ENCODE assay signal across 18 cellular contexts in the genomic region with DNA sequence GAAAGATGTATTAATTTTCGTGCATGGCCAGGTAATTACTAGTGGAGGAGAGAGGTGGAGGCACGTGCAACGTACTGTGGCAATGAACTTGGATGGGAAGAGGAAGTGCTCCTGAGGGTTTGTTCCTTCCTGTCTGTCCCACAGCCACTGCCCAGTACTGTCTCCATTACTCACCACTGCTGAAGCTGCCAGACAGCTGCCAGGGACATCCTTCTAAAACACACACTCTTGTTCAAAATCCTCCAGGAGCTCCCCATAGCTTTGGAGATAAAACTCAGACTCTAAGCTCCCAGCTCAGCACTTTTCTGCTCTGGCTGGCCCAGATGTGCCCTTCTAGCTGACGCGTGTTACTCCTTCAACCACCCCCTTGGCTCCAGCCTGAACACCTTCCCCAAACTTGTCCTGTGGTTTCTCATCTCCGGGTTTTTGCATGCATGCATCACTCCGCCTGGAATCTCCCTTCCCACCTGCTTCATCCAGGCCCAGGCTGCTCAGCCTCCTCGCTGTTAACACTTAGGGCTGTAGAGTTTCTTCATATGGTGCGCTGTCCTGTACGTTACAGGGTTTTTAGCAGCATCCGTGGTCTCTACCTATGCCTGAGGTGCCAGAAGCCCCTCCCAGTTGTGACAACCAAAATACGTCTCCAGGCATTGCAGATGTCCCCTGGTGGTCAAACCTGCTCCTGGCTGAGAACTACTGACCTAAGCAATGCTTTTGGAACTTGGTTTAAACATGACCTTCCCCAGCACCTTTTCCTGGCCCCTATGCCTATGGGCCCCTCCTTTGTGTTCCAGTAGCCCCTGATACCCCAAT.
DNase-seq lines count a peak whose midpoint lies in the region; ATAC-seq and TF ChIP-seq lines count a peak whose summit lies in the region.
"Had no signal": no experiment of that assay in that cellular context is flagged by ENCODE, and none has a peak within 500 bp of the region (broad histone marks: within the 10 kb centered on the region; RNA-seq: fewer than 3 reads in every experiment).

No MANE protein-coding gene starts in this region.

- H3K36me3 ChIP-seq in heart left ventricle (no peaks in the 10 kb centered on the region), esophagus (ENCODE audit: control insufficient read depth in 2 of 2, insufficient read depth in 2 of 2, low read length in 1 of 2) (no peaks in the 10 kb centered on the region), skeletal muscle satellite cell (ENCODE audit: insufficient read depth, low read length) (no peaks in the 10 kb centered on the region)
- H3K36me3 ChIP-seq: left ventricle myocardium inferior, neutrophil, right atrium auricular region had no signal

- H3K27ac ChIP-seq in heart left ventricle = no peak overlapping the region
- H3K27ac ChIP-seq in esophagus (ENCODE audit: low read depth in 2 of 2, low read length in 1 of 2) = peak overlapping the region; percentile 2 to 78
- H3K27ac ChIP-seq: left ventricle myocardium inferior, neutrophil, right atrium auricular region had no signal

- peaks cover 0 to 5% (median 0%) of the 10 kb centered on the region in 12 donors for H3K4me1 ChIP-seq in heart left ventricle
- H3K4me1 ChIP-seq in esophagus (ENCODE audit: control insufficient read depth in 2 of 2, insufficient read depth in 2 of 2, low read length in 1 of 2) = peaks cover 2% of the 10 kb centered on the region in 2 donors
- H3K4me1 ChIP-seq in skeletal muscle satellite cell (ENCODE audit: control insufficient read depth, insufficient read depth, low read length) = peaks cover 47% of the 10 kb centered on the region
- H3K4me1 ChIP-seq: right atrium auricular region had no signal

- H3K4me3 ChIP-seq in heart left ventricle (no peak overlapping the region), esophagus (ENCODE audit: low read depth in 1 of 2, low read length in 2 of 2) (no peak overlapping the region), skeletal muscle satellite cell (ENCODE audit: low read length) (no peak overlapping the region)
- H3K4me3 ChIP-seq: left ventricle myocardium inferior, right atrium auricular region had no signal

- H3K9me3 Mint-ChIP-seq in progenitor cell of endocrine pancreas (ENCODE audit: low read depth) = peaks cover 5% of the 10 kb centered on the region

- no peak overlapping the region for H3K4me3 Mint-ChIP-seq in progenitor cell of endocrine pancreas (ENCODE audit: low read depth)
- H3K4me3 Mint-ChIP-seq: activated naive CD8-positive, alpha-beta T cell treated with anti-CD3 and anti-CD28 coated beads, Interleukin-2, amount 10 ng/mL, durations not matched to agents 7 days and 5 days; activated T-cell treated with anti-CD3 and anti-CD28 coated beads, Interleukin-2, amount 50 U/mL, for 72 hours; CD4-positive, CD25-positive, alpha-beta regulatory T cell had no signal

- no peak overlapping the region for H3K27ac Mint-ChIP-seq in progenitor cell of endocrine pancreas
- H3K27ac Mint-ChIP-seq: activated naive CD8-positive, alpha-beta T cell treated with anti-CD3 and anti-CD28 coated beads, Interleukin-2, amount 10 ng/mL, durations not matched to agents 7 days and 5 days; activated T-cell treated with anti-CD3 and anti-CD28 coated beads, Interleukin-2, amount 50 U/mL, for 72 hours had no signal

- no peak for TF ChIP-seq POLR2A in heart left ventricle (IDR thresholded peaks at IDR 0.05)

- no peak overlapping the region for H3K9ac ChIP-seq in skeletal muscle satellite cell (ENCODE audit: low read depth, low read length)

- H3K4me1 Mint-ChIP-seq in progenitor cell of endocrine pancreas (ENCODE audit: low read depth) = no peaks in the 10 kb centered on the region
- H3K4me1 Mint-ChIP-seq: activated naive CD8-positive, alpha-beta T cell treated with anti-CD3 and anti-CD28 coated beads, Interleukin-2, amount 10 ng/mL, durations not matched to agents 7 days and 5 days; CD4-positive, CD25-positive, alpha-beta regulatory T cell had no signal

- WGBS in heart left ventricle, 4 donors = 82 to 93% (median 84%) methylated on average over 12 of the region's 12 CpGs
- 61 to 80% methylated on average over 12 of the region's 12 CpGs for WGBS in esophagus, 2 donors

- H3K9me3 ChIP-seq in heart left ventricle (peaks cover 0 to 7% (median 0%) of the 10 kb centered on the region in 12 donors), esophagus (ENCODE audit: control insufficient read depth in 2 of 2, insufficient read depth in 1 of 2, low read depth in 1 of 2, low read length in 1 of 2) (no peaks in the 10 kb centered on the region), skeletal muscle satellite cell (replicated peaks; ENCODE audit: low read length) (no peaks in the 10 kb centered on the region)
- H3K9me3 ChIP-seq: left ventricle myocardium inferior, neutrophil, right atrium auricular region had no signal

- ATAC-seq in Right ventricle myocardium superior (ENCODE audit: poor library complexity) (peak; percentile 22), heart left ventricle (no peak), HG02981 (IDR thresholded peaks at IDR 0.05; ENCODE audit: unreplicated experiment) (no peak)
- ATAC-seq: activated T-cell treated with anti-CD3 and anti-CD28 coated beads, Interleukin-2, amount 50 U/mL, for 72 hours had no signal

- peaks cover 8% of the 10 kb centered on the region for H3K36me3 Mint-ChIP-seq in progenitor cell of endocrine pancreas (ENCODE audit: insufficient read depth)
- H3K36me3 Mint-ChIP-seq: activated naive CD8-positive, alpha-beta T cell treated with anti-CD3 and anti-CD28 coated beads, Interleukin-2, amount 10 ng/mL, durations not matched to agents 7 days and 5 days; CD4-positive, CD25-positive, alpha-beta regulatory T cell had no signal

- H3K4me2 ChIP-seq in skeletal muscle satellite cell (ENCODE audit: low read length) = peak overlapping the region; percentile 16

- no peaks in the 10 kb centered on the region for H3K27me3 Mint-ChIP-seq in progenitor cell of endocrine pancreas
- H3K27me3 Mint-ChIP-seq: activated naive CD8-positive, alpha-beta T cell treated with anti-CD3 and anti-CD28 coated beads, Interleukin-2, amount 10 ng/mL, durations not matched to agents 7 days and 5 days had no signal

- TF ChIP-seq CTCF in heart left ventricle (IDR thresholded peaks at IDR 0.05) = no peak
- TF ChIP-seq CTCF in progenitor cell of endocrine pancreas (IDR thresholded peaks at IDR 0.05; ENCODE audit: unreplicated experiment) = no peak

- H3K27me3 ChIP-seq in heart left ventricle (no peaks in the 10 kb centered on the region), esophagus (ENCODE audit: control insufficient read depth in 1 of 2, insufficient read depth in 2 of 2, low read length in 2 of 2) (no peaks in the 10 kb centered on the region), skeletal muscle satellite cell (ENCODE audit: control insufficient read depth, insufficient read depth, low read length) (no peaks in the 10 kb centered on the region)
- H3K27me3 ChIP-seq: right atrium auricular region had no signal

- intact Hi-C loops in Right ventricle myocardium superior (cut with DNase I) (no loop called here), heart left ventricle (cut with DNase I) (no loop called here)

- DNase-seq in Right ventricle myocardium superior = no peak
- DNase-seq in heart left ventricle = no peak
- peak; percentile 72 for DNase-seq in RPMI7951 (ENCODE audit: low read depth)
- DNase-seq in progenitor cell of endocrine pancreas (ENCODE audit: low spot score, unreplicated experiment) = no peak
- no peak for DNase-seq in DMS153 (lab: John Stamatoyannopoulos, UW)
- DNase-seq: activated CD4-positive, CD25-positive, alpha-beta regulatory T cell; activated naive CD8-positive, alpha-beta T cell treated with anti-CD3 and anti-CD28 coated beads, Interleukin-2, amount 10 ng/mL, durations not matched to agents 7 days and 5 days; activated T-cell treated with anti-CD3 and anti-CD28 coated beads, Interleukin-2, amount 50 U/mL, for 72 hours; CD4-positive, CD25-positive, alpha-beta regulatory T cell; glutamatergic neuron; left ventricle myocardium inferior; NCI-H1417; NCI-H2171 had no signal

Comparison
In these comparisons a context has a peak if more than half of its experiments do, and no peak if none do; other contexts are left out.
1. H3K27ac ChIP-seq: peak in esophagus (2 of 2); none in heart left ventricle (0 of 12).